ENCODE assay signal across 26 cellular contexts in the genomic region with DNA sequence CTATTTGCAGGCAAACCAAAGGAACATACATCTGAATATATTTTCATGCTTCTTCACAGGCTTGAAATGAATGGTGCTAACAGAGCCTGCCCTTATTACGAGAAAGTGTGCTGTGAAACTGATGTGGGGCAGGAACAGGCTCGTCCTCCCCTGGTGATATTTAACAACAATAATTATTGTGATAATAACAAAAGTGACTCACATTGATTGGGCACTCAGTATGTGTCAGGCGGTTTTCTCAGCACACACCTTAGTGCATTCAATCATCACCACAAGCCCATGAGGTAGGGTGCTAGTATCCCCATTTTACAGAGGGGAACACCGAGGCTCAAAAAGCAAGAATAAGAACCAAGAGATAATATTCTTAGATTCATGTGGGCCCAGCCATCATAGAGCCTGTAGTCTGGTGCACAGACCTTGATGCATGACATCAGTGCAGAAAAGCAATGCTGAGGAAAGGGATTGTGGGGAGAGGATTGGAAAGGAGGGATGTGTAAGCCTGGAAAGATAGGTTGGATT. TPM values are rescaled to one million over a fixed set of nuclear protein-coding genes. Genes with fewer than 3 reads are reported as not detected.
A peak's percentile ranks its signal among the peaks of the same experiment; 100 is the strongest.
DNase-seq lines count a peak whose midpoint lies in the region; ATAC-seq, FAIRE-seq and TF ChIP-seq lines count a peak whose summit lies in the region.
"Had no signal": no experiment of that assay in that cellular context is flagged by ENCODE, and none has a peak within 500 bp of the region (broad histone marks: within the 10 kb centered on the region; RNA-seq: fewer than 3 reads in every experiment).

No MANE protein-coding gene starts in this region.

- no peak for DNase-seq in A549 (ENCODE audit: low read depth in 1 of 2, low spot score in 1 of 2)
- DNase-seq in WTC11 (ENCODE audit: low spot score), result no peak
- DNase-seq in epithelial cell of esophagus (ENCODE audit: low read depth), result peak; percentile 59
- no peak for DNase-seq in memory B cell (ENCODE audit: low spot score in 2 of 2)
- no peak for DNase-seq in NCI-H128 (lab: John Stamatoyannopoulos, UW; ENCODE audit: unreplicated experiment)
- DNase-seq in dorsolateral prefrontal cortex, result no peak
- DNase-seq in transverse colon, result no peak
- DNase-seq: AML-193; CD4-positive, alpha-beta memory T cell; COR-L47; EL; GDM1; KBM-7; MG63; NCI-H1417; NCI-H1694; NCI-H2029 treated with DMSO at 0.1 percent for 48 hours; NCI-H446 treated with DMSO at 0.1 percent for 48 hours; NCI-H526 treated with DMSO at 0.1 percent for 48 hours; PC-9; RPMI8226; SHP77 had no signal

- no peaks in the 10 kb centered on the region for H3K27me3 ChIP-seq in dorsolateral prefrontal cortex
- H3K27me3 ChIP-seq in transverse colon, result no peaks in the 10 kb centered on the region
- H3K27me3 ChIP-seq: BLaER1 treated with 17β-estradiol and CSF1 and Interleukin-3, amounts not matched to agents 10 nM and 100 nM; MG63 had no signal

- H3K9me3 ChIP-seq in A549 (no peaks in the 10 kb centered on the region), transverse colon (no peaks in the 10 kb centered on the region)
- H3K9me3 ChIP-seq: BLaER1 treated with 17β-estradiol and CSF1 and Interleukin-3, amounts not matched to agents 10 nM and 100 nM; MG63 had no signal

- in situ Hi-C loops in transverse colon (cut with MboI; ENCODE audit: low pct_ligation_motif_present in 1 of 4, low pct_unique_long_range_greater_than_20kb in 1 of 4, low sequenced_read_pairs in 3 of 4), result no loop called here

- POLR2A ChIA-PET in A549 (lab: Yijun Ruan, JAX) (no interaction called here), WTC11 (lab: Charles Lee) (interaction anchor here (1.5 kb wide), 1 partner anchor 119 kb away, joined by 3 read pairs; no protein-coding TSS in a partner anchor)

- CTCF ChIA-PET in A549 (lab: Yijun Ruan, JAX), result interaction anchor here (0.5 to 2.2 kb wide), 4 partner anchors 15 to 358 kb away, joined by 3 to 7 read pairs (median 6); no protein-coding TSS in a partner anchor
- CTCF ChIA-PET in WTC11 (lab: Charles Lee), result no interaction called here

- H3K36me3 ChIP-seq in transverse colon, result no peaks in the 10 kb centered on the region
- H3K36me3 ChIP-seq: BLaER1 treated with 17β-estradiol and CSF1 and Interleukin-3, amounts not matched to agents 10 nM and 100 nM; MG63 had no signal

- no peak for TF ChIP-seq CTCF in A549 (IDR thresholded peaks at IDR 0.05)
- no peak for TF ChIP-seq CTCF in WTC11 (IDR thresholded peaks at IDR 0.05)
- TF ChIP-seq CTCF in epithelial cell of esophagus (IDR thresholded peaks at IDR 0.05; ENCODE audit: insufficient read depth, low read depth, low read length, missing control alignments), result no peak
- no peak for TF ChIP-seq CTCF in dorsolateral prefrontal cortex (IDR thresholded peaks at IDR 0.05 in 54 of 56, conservative IDR thresholded peaks at IDR 0.05 in 2 of 56; ENCODE audit: low read depth in 1 of 56, partially characterized antibody in 56 of 56)
- TF ChIP-seq CTCF in transverse colon (IDR thresholded peaks at IDR 0.05), result no peak

- no peaks in the 10 kb centered on the region for H3K36me3 Mint-ChIP-seq in WTC11
- no peaks in the 10 kb centered on the region for H3K36me3 Mint-ChIP-seq in memory B cell
- H3K36me3 Mint-ChIP-seq: CD4-positive, alpha-beta memory T cell had no signal

- TF ChIP-seq RAD21 in A549 (conservative IDR thresholded peaks at IDR 0.05 in 1 of 2, IDR thresholded peaks at IDR 0.05 in 1 of 2), result no peak

- H3K4me1 Mint-ChIP-seq in WTC11 (peaks cover 33% of the 10 kb centered on the region), memory B cell (peaks cover 12% of the 10 kb centered on the region)

- TF ChIP-seq POLR2A in A549 (IDR thresholded peaks at IDR 0.05; ENCODE audit: low read length), result no peak
- no peak for TF ChIP-seq POLR2A in transverse colon (IDR thresholded peaks at IDR 0.05)

- H3K4me3 ChIP-seq in A549, result no peak overlapping the region
- H3K4me3 ChIP-seq in epithelial cell of esophagus (ENCODE audit: low read length), result no peak overlapping the region
- H3K4me3 ChIP-seq in dorsolateral prefrontal cortex, result no peak overlapping the region
- no peak overlapping the region for H3K4me3 ChIP-seq in transverse colon
- H3K4me3 ChIP-seq: BLaER1 treated with 17β-estradiol and CSF1 and Interleukin-3, amounts not matched to agents 10 nM and 100 nM; MG63; PC-9 had no signal

- no peak for FAIRE-seq in A549 (lab: Jason Lieb, UNC)
- FAIRE-seq: GM12891, H54 had no signal

- no peaks in the 10 kb centered on the region for H3K9me3 Mint-ChIP-seq in WTC11
- H3K9me3 Mint-ChIP-seq in memory B cell, result peaks cover 1% of the 10 kb centered on the region
- H3K9me3 Mint-ChIP-seq: CD4-positive, alpha-beta memory T cell had no signal

- H3K27ac Mint-ChIP-seq in WTC11 (0 out of 2 replicates have a peak overlapping the region, but pooled peaks have one; percentile 36), memory B cell (peak overlapping the region; percentile 4)
- H3K27ac Mint-ChIP-seq: CD4-positive, alpha-beta memory T cell had no signal

- intact Hi-C loops in dorsolateral prefrontal cortex (cut with DNase I) (no loop called here), transverse colon (cut with DNase I; ENCODE audit: low total_unique reads) (no loop called here)

- no peak overlapping the region for H3K4me2 ChIP-seq in A549
- H3K4me2 ChIP-seq: BLaER1 treated with 17β-estradiol and CSF1 and Interleukin-3, amounts not matched to agents 10 nM and 100 nM; PC-9 had no signal

- H3K27me3 Mint-ChIP-seq in WTC11 (ENCODE audit: low read depth), result no peaks in the 10 kb centered on the region
- peaks cover 2% of the 10 kb centered on the region for H3K27me3 Mint-ChIP-seq in memory B cell

- H3K27ac ChIP-seq in A549, result 0 out of 6 replicates have a peak overlapping the region, but pooled peaks of 1 of the 2 experiments have one; percentile 63
- H3K27ac ChIP-seq in dorsolateral prefrontal cortex, result no peak overlapping the region
- H3K27ac ChIP-seq in transverse colon, result no peak overlapping the region
- H3K27ac ChIP-seq: BLaER1 treated with 17β-estradiol and CSF1 and Interleukin-3, amounts not matched to agents 10 nM and 100 nM; HL-60; PC-9 had no signal

- no peak for TF ChIP-seq EP300 in A549 (IDR thresholded peaks at IDR 0.05)
- TF ChIP-seq EP300 in transverse colon (IDR thresholded peaks at IDR 0.05; ENCODE audit: low read depth), result no peak

- ATAC-seq in A549 (no peak), WTC11 (no peak), memory B cell (ENCODE audit: low read depth) (no peak)

- no peak overlapping the region for H3K4me3 Mint-ChIP-seq in WTC11
- no peak overlapping the region for H3K4me3 Mint-ChIP-seq in memory B cell
- H3K4me3 Mint-ChIP-seq: CD4-positive, alpha-beta memory T cell had no signal

- H3K4me1 ChIP-seq in A549 (peaks cover 8% of the 10 kb centered on the region; the same call in 2 of the 3 replicates), transverse colon (no peaks in the 10 kb centered on the region)

- WGBS in A549 (ENCODE audit: missing lambda C conversion rate), result 80% methylated on average over 4 of the region's 4 CpGs
- WGBS in transverse colon (ENCODE audit: low coverage in 1 of 2), 2 donors, result 86 to 91% methylated on average over 3 to 4 of the region's 4 CpGs

TF ChIP-seq in A549, 52 proteins besides CTCF, POLR2A, EP300 and RAD21:
- 0 out of 2 replicates have a peak, but pooled peaks have one; percentile 46 for TF ChIP-seq KDM1A (IDR thresholded peaks at IDR 0.05; ENCODE audit: low read depth)
- no peak for TF ChIP-seq TFCP2L1 (CRISPR knock-in tag; IDR thresholded peaks at IDR 0.05)

TF ChIP-seq in WTC11, 78 proteins besides CTCF, POLR2A, EP300 and RAD21:
- TF ChIP-seq TCF7 (CRISPR knock-in tag; IDR thresholded peaks at IDR 0.05; ENCODE audit: low read depth), result no peak
- TF ChIP-seq FOXK1 (CRISPR knock-in tag; IDR thresholded peaks at IDR 0.05), result no peak
- no peak for TF ChIP-seq RELA (CRISPR knock-in tag; IDR thresholded peaks at IDR 0.05; ENCODE audit: borderline replicate concordance)
- no peak for TF ChIP-seq ZNF532 (CRISPR knock-in tag; IDR thresholded peaks at IDR 0.05; ENCODE audit: borderline replicate concordance)

RNA-seq across cellular contexts. Expression of gene BOD1, which starts 18.1 kb away (rescaled TPM):
- polyA plus RNA-seq in A549 (2011; rRNA removed), result 95.1 and 102 TPM in 2 replicates
- 50.2 and 50.9 TPM in 2 replicates for polyA plus RNA-seq in A549 (2012; cell fraction: cytosol; rRNA removed)
- 34.5 and 40.0 TPM in 2 replicates for polyA plus RNA-seq in A549 (2012; cell fraction: nucleus; rRNA removed)
- polyA plus RNA-seq in A549 (2017; fragmentation: RNase III; extraction: RNeasy Plus Mini Kit Qiagen cat#74134 plus additional on column Dnase treatment), result 59.1 to 63.8 TPM (median 59.6 TPM) in 3 replicates
- 43.2 and 55.0 TPM in 2 replicates for polyA minus RNA-seq in A549 (2011; rRNA and poly(A)+ RNA removed)
- 117 to 123 TPM (median 120 TPM) in 3 replicates for total RNA-seq in WTC11 (2021)
- 10 to 100 TPM; 30.1 to 53.8 (median 41.6) TPM for total RNA-seq in dorsolateral prefrontal cortex
- total RNA-seq in transverse colon, result 10 to 100 TPM in 3 of 4 donors, 1 to 10 TPM in 1; 5.6 to 38.6 (median 26.7) TPM
